1 cellular context compared by ENCODE assay signal in the genomic region with DNA sequence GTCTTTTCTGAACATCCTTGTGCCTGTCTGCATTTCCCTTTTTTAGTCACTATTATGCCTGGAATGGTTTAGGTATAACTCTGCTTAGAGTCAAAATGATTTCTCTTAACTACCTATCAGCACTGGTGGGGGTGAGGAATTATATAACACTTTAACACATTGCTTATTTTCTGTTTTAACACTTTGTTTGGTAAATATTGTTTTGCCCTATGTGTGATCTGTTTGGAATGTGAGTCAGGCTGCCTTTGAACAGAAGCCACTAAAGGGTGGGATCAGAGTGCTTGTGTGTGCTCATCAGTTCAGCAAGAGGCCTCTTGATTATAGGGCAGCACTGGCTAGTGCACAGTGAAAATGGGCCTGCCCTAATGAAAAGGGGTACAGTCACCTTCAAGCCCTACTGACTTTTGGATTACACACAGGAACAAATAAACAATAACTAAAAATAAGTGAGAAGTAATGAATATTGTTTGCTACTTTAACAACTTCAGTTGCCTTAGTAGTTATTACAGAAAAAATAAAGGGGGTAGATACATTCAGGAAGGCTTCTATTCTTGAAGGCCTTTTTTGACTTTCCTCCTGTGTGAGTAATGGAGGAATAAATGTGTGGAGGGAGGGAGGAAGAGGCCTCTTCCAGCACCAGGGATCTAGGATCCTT.
TF ChIP-seq lines count a peak whose summit lies in the region.

No MANE protein-coding gene starts in this region.

TF ChIP-seq in HepG2, 621 proteins besides CTCF, POLR2A, EP300 and RAD21 (continued from another document and continues in another):
- TF ChIP-seq ZNF609 (CRISPR knock-in tag; IDR thresholded peaks at IDR 0.05; ENCODE audit: borderline replicate concordance) (peak; percentile 95), FOXP4 (CRISPR knock-in tag; IDR thresholded peaks at IDR 0.05) (peak; percentile 96), HNF4G (IDR thresholded peaks at IDR 0.05; ENCODE audit: borderline replicate concordance, low read depth, low read length) (peak; percentile 25; the same call in 1 of the 2 replicates), HNF4G (CRISPR knock-in tag; IDR thresholded peaks at IDR 0.05; ENCODE audit: borderline replicate concordance, low read depth) (no peak), SMC3 (IDR thresholded peaks at IDR 0.05; ENCODE audit: low read length) (no peak), ZFP41 (CRISPR knock-in tag; IDR thresholded peaks at IDR 0.05; ENCODE audit: borderline replicate concordance) (no peak), ZNF264 (CRISPR knock-in tag; IDR thresholded peaks at IDR 0.05) (peak; percentile 34; the same call in 1 of the 2 replicates), KAT7 (CRISPR knock-in tag; IDR thresholded peaks at IDR 0.05; ENCODE audit: borderline replicate concordance) (peak; percentile 52; the same call in 1 of the 2 replicates), SIN3B (IDR thresholded peaks at IDR 0.05; ENCODE audit: low read length) (0 out of 2 replicates have a peak, but pooled peaks have one; percentile 8), ZBTB33 (CRISPR knock-in tag; IDR thresholded peaks at IDR 0.05) (no peak), SOX5 (CRISPR knock-in tag; IDR thresholded peaks at IDR 0.05; ENCODE audit: borderline replicate concordance) (peak; percentile 82), ZFY (CRISPR knock-in tag; IDR thresholded peaks at IDR 0.05) (no peak), ZNF503 (CRISPR knock-in tag; IDR thresholded peaks at IDR 0.05) (peak; percentile 78; the same call in 1 of the 2 replicates), ASH2L (IDR thresholded peaks at IDR 0.05; ENCODE audit: insufficient read length, low read depth, low read length) (peak; percentile 42), MZF1 (CRISPR knock-in tag; IDR thresholded peaks at IDR 0.05; ENCODE audit: borderline replicate concordance) (no peak), FOXK1 (CRISPR knock-in tag; IDR thresholded peaks at IDR 0.05; ENCODE audit: borderline replicate concordance, low read depth) (peak; percentile 58; the same call in 1 of the 2 replicates), RFXANK (CRISPR knock-in tag; IDR thresholded peaks at IDR 0.05) (peak; percentile 75; the same call in 1 of the 2 replicates), DPF2 (CRISPR knock-in tag; IDR thresholded peaks at IDR 0.05; ENCODE audit: borderline replicate concordance, low read depth) (peak; percentile 47; the same call in 1 of the 2 replicates), ZFP37 (CRISPR knock-in tag; IDR thresholded peaks at IDR 0.05; ENCODE audit: borderline replicate concordance) (no peak), ELF4 (CRISPR knock-in tag; IDR thresholded peaks at IDR 0.05; ENCODE audit: borderline replicate concordance) (no peak), MTA3 (CRISPR knock-in tag; IDR thresholded peaks at IDR 0.05) (no peak), ZNF460 (CRISPR knock-in tag; IDR thresholded peaks at IDR 0.05; ENCODE audit: borderline replicate concordance) (no peak), ZNF660 (CRISPR knock-in tag; IDR thresholded peaks at IDR 0.05; ENCODE audit: borderline replicate concordance, low read depth) (no peak), NFATC3 (CRISPR knock-in tag; IDR thresholded peaks at IDR 0.05) (no peak), ETS1 (CRISPR knock-in tag; IDR thresholded peaks at IDR 0.05) (no peak), ZBTB7B (CRISPR knock-in tag; IDR thresholded peaks at IDR 0.05) (0 out of 2 replicates have a peak, but pooled peaks have one; percentile 58), RBM39 (IDR thresholded peaks at IDR 0.05; ENCODE audit: low read depth, low read length, poor library complexity, severe bottlenecking) (no peak), ZNF652 (CRISPR knock-in tag; IDR thresholded peaks at IDR 0.05; ENCODE audit: borderline replicate concordance, low read depth) (peak; percentile 92), MEIS2 (CRISPR knock-in tag; IDR thresholded peaks at IDR 0.05) (0 out of 2 replicates have a peak, but pooled peaks have one; percentile 26), POGZ (CRISPR knock-in tag; IDR thresholded peaks at IDR 0.05) (no peak), ZNF292 (CRISPR knock-in tag; IDR thresholded peaks at IDR 0.05; ENCODE audit: borderline replicate concordance, low read depth) (peak; percentile 56; the same call in 1 of the 2 replicates)
- TF ChIP-seq, protein P1, sequence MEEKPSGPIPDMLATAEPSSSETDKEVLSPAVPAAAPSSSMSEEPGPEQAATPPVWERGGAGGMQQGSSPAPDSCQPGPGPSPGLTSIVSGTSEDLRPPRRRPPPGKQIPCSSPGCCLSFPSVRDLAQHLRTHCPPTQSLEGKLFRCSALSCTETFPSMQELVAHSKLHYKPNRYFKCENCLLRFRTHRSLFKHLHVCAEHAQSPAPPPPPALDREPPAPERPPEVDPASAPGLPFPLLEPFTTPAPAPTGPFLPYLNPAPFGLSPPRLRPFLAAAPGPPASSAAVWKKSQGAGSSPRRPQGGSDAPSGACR (CRISPR knock-in tag; IDR thresholded peaks at IDR 0.05): peak; percentile 51; the same call in 1 of the 2 replicates
- TF ChIP-seq, protein P2, sequence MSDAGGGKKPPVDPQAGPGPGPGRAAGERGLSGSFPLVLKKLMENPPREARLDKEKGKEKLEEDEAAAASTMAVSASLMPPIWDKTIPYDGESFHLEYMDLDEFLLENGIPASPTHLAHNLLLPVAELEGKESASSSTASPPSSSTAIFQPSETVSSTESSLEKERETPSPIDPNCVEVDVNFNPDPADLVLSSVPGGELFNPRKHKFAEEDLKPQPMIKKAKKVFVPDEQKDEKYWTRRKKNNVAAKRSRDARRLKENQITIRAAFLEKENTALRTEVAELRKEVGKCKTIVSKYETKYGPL (CRISPR knock-in tag; IDR thresholded peaks at IDR 0.05): peak; percentile 88
- TF ChIP-seq, protein P3, sequence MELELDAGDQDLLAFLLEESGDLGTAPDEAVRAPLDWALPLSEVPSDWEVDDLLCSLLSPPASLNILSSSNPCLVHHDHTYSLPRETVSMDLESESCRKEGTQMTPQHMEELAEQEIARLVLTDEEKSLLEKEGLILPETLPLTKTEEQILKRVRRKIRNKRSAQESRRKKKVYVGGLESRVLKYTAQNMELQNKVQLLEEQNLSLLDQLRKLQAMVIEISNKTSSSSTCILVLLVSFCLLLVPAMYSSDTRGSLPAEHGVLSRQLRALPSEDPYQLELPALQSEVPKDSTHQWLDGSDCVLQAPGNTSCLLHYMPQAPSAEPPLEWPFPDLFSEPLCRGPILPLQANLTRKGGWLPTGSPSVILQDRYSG (CRISPR knock-in tag; IDR thresholded peaks at IDR 0.05): no peak
- TF ChIP-seq, protein P4, sequence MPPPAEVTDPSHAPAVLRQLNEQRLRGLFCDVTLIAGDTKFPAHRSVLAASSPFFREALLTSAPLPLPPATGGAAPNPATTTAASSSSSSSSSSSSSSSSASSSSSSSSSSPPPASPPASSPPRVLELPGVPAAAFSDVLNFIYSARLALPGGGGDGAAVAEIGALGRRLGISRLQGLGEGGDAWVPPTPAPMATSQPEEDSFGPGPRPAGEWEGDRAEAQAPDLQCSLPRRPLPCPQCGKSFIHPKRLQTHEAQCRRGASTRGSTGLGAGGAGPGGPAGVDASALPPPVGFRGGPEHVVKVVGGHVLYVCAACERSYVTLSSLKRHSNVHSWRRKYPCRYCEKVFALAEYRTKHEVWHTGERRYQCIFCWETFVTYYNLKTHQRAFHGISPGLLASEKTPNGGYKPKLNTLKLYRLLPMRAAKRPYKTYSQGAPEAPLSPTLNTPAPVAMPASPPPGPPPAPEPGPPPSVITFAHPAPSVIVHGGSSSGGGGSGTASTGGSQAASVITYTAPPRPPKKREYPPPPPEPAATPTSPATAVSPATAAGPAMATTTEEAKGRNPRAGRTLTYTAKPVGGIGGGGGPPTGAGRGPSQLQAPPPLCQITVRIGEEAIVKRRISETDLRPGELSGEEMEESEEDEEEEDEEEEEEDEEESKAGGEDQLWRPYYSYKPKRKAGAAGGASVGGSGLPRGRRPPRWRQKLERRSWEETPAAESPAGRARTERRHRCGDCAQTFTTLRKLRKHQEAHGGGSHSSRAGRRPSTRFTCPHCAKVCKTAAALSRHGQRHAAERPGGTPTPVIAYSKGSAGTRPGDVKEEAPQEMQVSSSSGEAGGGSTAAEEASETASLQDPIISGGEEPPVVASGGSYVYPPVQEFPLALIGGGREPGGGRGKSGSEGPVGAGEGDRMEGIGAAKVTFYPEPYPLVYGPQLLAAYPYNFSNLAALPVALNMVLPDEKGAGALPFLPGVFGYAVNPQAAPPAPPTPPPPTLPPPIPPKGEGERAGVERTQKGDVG (CRISPR knock-in tag; IDR thresholded peaks at IDR 0.05; ENCODE audit: borderline replicate concordance): no peak
